10 cellular contexts compared by ENCODE assay signal in genomic region chr4:146132445-146132844, GRCh38. TPM values are rescaled to one million over a fixed set of nuclear protein-coding genes. Genes with fewer than 3 reads are reported as not detected.
DNase-seq lines count a peak whose midpoint lies in the region; ATAC-seq and TF ChIP-seq lines count a peak whose summit lies in the region.
"Had no signal": no experiment of that assay in that cellular context is flagged by ENCODE, and none has a peak within 500 bp of the region (broad histone marks: within the 10 kb centered on the region; RNA-seq: fewer than 3 reads in every experiment).

No MANE protein-coding gene starts in this region.

- H3K36me3 Mint-ChIP-seq in activated naive CD8-positive, alpha-beta T cell treated with anti-CD3 and anti-CD28 coated beads, Interleukin-2, amount 50 U/mL, for 24 hours (ENCODE audit: low read depth): no peaks in the 10 kb centered on the region
- no peaks in the 10 kb centered on the region for H3K36me3 Mint-ChIP-seq in type B pancreatic cell

- peaks cover 20% of the 10 kb centered on the region for H3K4me1 Mint-ChIP-seq in activated naive CD8-positive, alpha-beta T cell treated with anti-CD3 and anti-CD28 coated beads, Interleukin-2, amount 50 U/mL, for 24 hours
- H3K4me1 Mint-ChIP-seq in type B pancreatic cell (ENCODE audit: unreplicated experiment): no peaks in the 10 kb centered on the region

- intact Hi-C loops in ascending aorta (cut with DNase I) (no loop called here), posterior cingulate gyrus (cut with DNase I) (no loop called here)

- no peak overlapping the region for H3K4me3 ChIP-seq in ascending aorta
- H3K4me3 ChIP-seq: prostate gland had no signal

- no peaks in the 10 kb centered on the region for H3K36me3 ChIP-seq in ascending aorta
- H3K36me3 ChIP-seq: prostate gland had no signal

- H3K27ac Mint-ChIP-seq in activated naive CD8-positive, alpha-beta T cell treated with anti-CD3 and anti-CD28 coated beads, Interleukin-2, amount 50 U/mL, for 24 hours: peak overlapping the region; percentile 75
- no peak overlapping the region for H3K27ac Mint-ChIP-seq in type B pancreatic cell

- TF ChIP-seq CTCF in GM10266 (IDR thresholded peaks at IDR 0.05; ENCODE audit: control insufficient read depth, insufficient read depth, low read depth, missing control alignments) (no peak), ascending aorta (IDR thresholded peaks at IDR 0.05) (no peak), type B pancreatic cell (conservative IDR thresholded peaks at IDR 0.05) (no peak)

- H3K27me3 ChIP-seq in ascending aorta: no peaks in the 10 kb centered on the region

- H3K9me3 Mint-ChIP-seq in activated naive CD8-positive, alpha-beta T cell treated with anti-CD3 and anti-CD28 coated beads, Interleukin-2, amount 50 U/mL, for 24 hours: no peaks in the 10 kb centered on the region
- no peaks in the 10 kb centered on the region for H3K9me3 Mint-ChIP-seq in type B pancreatic cell

- no peak overlapping the region for H3K27ac ChIP-seq in ascending aorta
- H3K27ac ChIP-seq: prostate gland had no signal

- ATAC-seq in GM19372 (IDR thresholded peaks at IDR 0.05; ENCODE audit: low read depth, unreplicated experiment): peak; percentile 98
- peak; percentile 97 for ATAC-seq in HG03066 (IDR thresholded peaks at IDR 0.05; ENCODE audit: low read depth, unreplicated experiment)
- peak; percentile 100 for ATAC-seq in activated naive CD8-positive, alpha-beta T cell treated with anti-CD3 and anti-CD28 coated beads, Interleukin-2, amount 50 U/mL, for 24 hours

- DNase-seq in GM10266 (ENCODE audit: extremely low spot score): peak; percentile 66
- peak; percentile 55 for DNase-seq in activated naive CD8-positive, alpha-beta T cell treated with anti-CD3 and anti-CD28 coated beads, Interleukin-2, amount 50 U/mL, for 24 hours
- DNase-seq in ascending aorta (ENCODE audit: low spot score in 2 of 2): no peak
- DNase-seq in posterior cingulate gyrus: no peak
- DNase-seq in NCI-H2029 (lab: John Stamatoyannopoulos, UW): no peak
- no peak for DNase-seq in type B pancreatic cell (ENCODE audit: extremely low spot score, unreplicated experiment)
- DNase-seq: NCI-H1417 treated with DMSO at 0.1 percent for 48 hours had no signal

- peak overlapping the region; percentile 42 for H3K4me3 Mint-ChIP-seq in activated naive CD8-positive, alpha-beta T cell treated with anti-CD3 and anti-CD28 coated beads, Interleukin-2, amount 50 U/mL, for 24 hours
- H3K4me3 Mint-ChIP-seq in type B pancreatic cell: no peak overlapping the region

- peaks cover 0 to 5% of the 10 kb centered on the region in 2 donors for H3K4me1 ChIP-seq in ascending aorta

- H3K27me3 Mint-ChIP-seq in activated naive CD8-positive, alpha-beta T cell treated with anti-CD3 and anti-CD28 coated beads, Interleukin-2, amount 50 U/mL, for 24 hours: peaks cover 16% of the 10 kb centered on the region
- H3K27me3 Mint-ChIP-seq in type B pancreatic cell: no peaks in the 10 kb centered on the region

- H3K9me3 ChIP-seq in ascending aorta: no peaks in the 10 kb centered on the region
- H3K9me3 ChIP-seq: prostate gland had no signal

RNA-seq across cellular contexts. Expression of gene LSM6, which starts 43.1 kb away (rescaled TPM):
- total RNA-seq in ascending aorta (10.7 TPM), type B pancreatic cell (ENCODE audit: low replicate concordance) (38.1 and 41.1 TPM in 2 replicates)

Comparison
In these comparisons a context has a peak if more than half of its experiments do, and no peak if none do; other contexts are left out.
1. DNase-seq: peak in GM10266 (single experiment) and activated naive CD8-positive, alpha-beta T cell treated with anti-CD3 and anti-CD28 coated beads, Interleukin-2, amount 50 U/mL, for 24 hours (single experiment); none in ascending aorta (0 of 2), posterior cingulate gyrus (0 of 10), NCI-H2029 (single experiment) and type B pancreatic cell (single experiment).
2. Peak in every context shown above with its lines, with median percentiles within 50 percentile points of each other: ATAC-seq.